In genomic region chr1:172941945-172942344, GRCh38 we compare ENCODE assay signal across 13 cellular contexts.
DNase-seq lines count a peak whose midpoint lies in the region; TF ChIP-seq lines count a peak whose summit lies in the region.
"Had no signal": no experiment of that assay in that cellular context is flagged by ENCODE, and none has a peak within 500 bp of the region (broad histone marks: within the 10 kb centered on the region; RNA-seq: fewer than 3 reads in every experiment).

No MANE protein-coding gene starts in this region.

- no peaks in the 10 kb centered on the region for H3K27me3 ChIP-seq in esophagus muscularis mucosa
- H3K27me3 ChIP-seq in esophagus squamous epithelium, result no peaks in the 10 kb centered on the region

- H3K9me3 ChIP-seq in OCI-LY7 (ENCODE audit: low read length), result no peaks in the 10 kb centered on the region
- H3K9me3 ChIP-seq in esophagus muscularis mucosa, result no peaks in the 10 kb centered on the region
- no peaks in the 10 kb centered on the region for H3K9me3 ChIP-seq in esophagus squamous epithelium

- no peaks in the 10 kb centered on the region for H3K36me3 ChIP-seq in OCI-LY7 (ENCODE audit: insufficient read depth, low read length)
- no peaks in the 10 kb centered on the region for H3K36me3 ChIP-seq in esophagus muscularis mucosa
- no peaks in the 10 kb centered on the region for H3K36me3 ChIP-seq in esophagus squamous epithelium

- 39% methylated on average over 2 of the region's 2 CpGs for WGBS in esophagus muscularis mucosa
- 35 to 38% methylated on average over 2 of the region's 2 CpGs for WGBS in esophagus squamous epithelium, 2 donors

- H4K20me1 ChIP-seq in OCI-LY7 (ENCODE audit: insufficient read depth, low read length), result no peaks in the 10 kb centered on the region

- peak overlapping the region; percentile 57; the same call in 1 of the 2 replicates for H2AFZ ChIP-seq in OCI-LY7 (ENCODE audit: low read length)

- DNase-seq in AG10803 (ENCODE audit: low read depth), result peak; percentile 33
- peak; percentile 46 for DNase-seq in HCEC 1CT
- peak; percentile 10 for DNase-seq in OCI-LY7 (ENCODE audit: low spot score)
- peak; percentile 56 for DNase-seq in iris pigment epithelial cell (ENCODE audit: low read depth)
- no peak for DNase-seq in esophagus muscularis mucosa (ENCODE audit: extremely low spot score)
- DNase-seq in esophagus squamous epithelium (lab: John Stamatoyannopoulos, UW), result no peak
- DNase-seq in RPMI8226, result no peak
- DNase-seq: 8988T; ACHN; CD4-positive, alpha-beta T cell; DMS79; GF-D8 had no signal

- H3K27ac ChIP-seq in OCI-LY7 (ENCODE audit: low read depth, low read length, poor library complexity, severe bottlenecking) (no peak overlapping the region), esophagus muscularis mucosa (replicated peaks in 1 of 4) (no peak overlapping the region), esophagus squamous epithelium (no peak overlapping the region)
- H3K27ac ChIP-seq: KMS-11 had no signal

- POLR2A ChIA-PET in OCI-LY7 (lab: Charles Lee), result interaction anchor here (0.6 to 1.0 kb wide), 2 partner anchors 13 to 820 kb away, joined by 3 read pairs; no protein-coding TSS in a partner anchor

- intact Hi-C loops in OCI-LY7 (cut with micrococcal nuclease; ENCODE audit: unreplicated experiment) (no loop called here), esophagus muscularis mucosa (cut with DNase I) (no loop called here), esophagus squamous epithelium (cut with DNase I) (no loop called here)

- peak overlapping the region; percentile 18; the same call in 1 of the 2 replicates for H3K4me2 ChIP-seq in OCI-LY7 (ENCODE audit: low read length)
- H3K4me2 ChIP-seq: KMS-11 had no signal

- CTCF ChIA-PET in OCI-LY7 (lab: Charles Lee; ENCODE audit: unreplicated experiment), result no interaction called here

- no peaks in the 10 kb centered on the region for H3K79me2 ChIP-seq in OCI-LY7 (ENCODE audit: insufficient read depth, low read depth, low read length)

- no peak overlapping the region for H3K4me3 ChIP-seq in AG10803 (ENCODE audit: low read length)
- no peak overlapping the region for H3K4me3 ChIP-seq in OCI-LY7 (ENCODE audit: low read depth, low read length, poor library complexity, severe bottlenecking)
- no peak overlapping the region for H3K4me3 ChIP-seq in esophagus muscularis mucosa
- no peak overlapping the region for H3K4me3 ChIP-seq in esophagus squamous epithelium

- TF ChIP-seq POLR2A in esophagus muscularis mucosa (IDR thresholded peaks at IDR 0.05; ENCODE audit: low read depth), result no peak
- no peak for TF ChIP-seq POLR2A in esophagus squamous epithelium (IDR thresholded peaks at IDR 0.05)

- peaks cover 9% of the 10 kb centered on the region for H3K4me1 ChIP-seq in OCI-LY7 (ENCODE audit: insufficient read depth, low read length, poor library complexity, severe bottlenecking)
- H3K4me1 ChIP-seq in esophagus muscularis mucosa, result peaks cover 6 to 44% (median 34%) of the 10 kb centered on the region in 4 donors
- H3K4me1 ChIP-seq in esophagus squamous epithelium, result peaks cover 0 to 17% (median 0%) of the 10 kb centered on the region in 3 donors

- H3K9me2 ChIP-seq in OCI-LY7 (ENCODE audit: insufficient read depth, low read length), result no peaks in the 10 kb centered on the region; the same call in 1 of the 2 replicates

- TF ChIP-seq EP300 in esophagus muscularis mucosa (IDR thresholded peaks at IDR 0.05), result no peak

- TF ChIP-seq CTCF in AG10803 (conservative IDR thresholded peaks at IDR 0.05; ENCODE audit: low read length), result no peak
- no peak for TF ChIP-seq CTCF in OCI-LY7 (conservative IDR thresholded peaks at IDR 0.05; ENCODE audit: low read length)
- no peak for TF ChIP-seq CTCF in esophagus muscularis mucosa (IDR thresholded peaks at IDR 0.05)
- no peak for TF ChIP-seq CTCF in esophagus squamous epithelium (IDR thresholded peaks at IDR 0.05)

- BruUV-seq in OCI-LY7 (replicated peaks; lab: Mats Ljungman, UMichigan), result no TSS peak

Comparison
In these comparisons a context has a peak if more than half of its experiments do, and no peak if none do; other contexts are left out.
1. DNase-seq: peak in AG10803 (single experiment), HCEC 1CT (single experiment), OCI-LY7 (single experiment) and iris pigment epithelial cell (single experiment); none in esophagus muscularis mucosa (single experiment), esophagus squamous epithelium (single experiment) and RPMI8226 (single experiment).